In the genomic region with DNA sequence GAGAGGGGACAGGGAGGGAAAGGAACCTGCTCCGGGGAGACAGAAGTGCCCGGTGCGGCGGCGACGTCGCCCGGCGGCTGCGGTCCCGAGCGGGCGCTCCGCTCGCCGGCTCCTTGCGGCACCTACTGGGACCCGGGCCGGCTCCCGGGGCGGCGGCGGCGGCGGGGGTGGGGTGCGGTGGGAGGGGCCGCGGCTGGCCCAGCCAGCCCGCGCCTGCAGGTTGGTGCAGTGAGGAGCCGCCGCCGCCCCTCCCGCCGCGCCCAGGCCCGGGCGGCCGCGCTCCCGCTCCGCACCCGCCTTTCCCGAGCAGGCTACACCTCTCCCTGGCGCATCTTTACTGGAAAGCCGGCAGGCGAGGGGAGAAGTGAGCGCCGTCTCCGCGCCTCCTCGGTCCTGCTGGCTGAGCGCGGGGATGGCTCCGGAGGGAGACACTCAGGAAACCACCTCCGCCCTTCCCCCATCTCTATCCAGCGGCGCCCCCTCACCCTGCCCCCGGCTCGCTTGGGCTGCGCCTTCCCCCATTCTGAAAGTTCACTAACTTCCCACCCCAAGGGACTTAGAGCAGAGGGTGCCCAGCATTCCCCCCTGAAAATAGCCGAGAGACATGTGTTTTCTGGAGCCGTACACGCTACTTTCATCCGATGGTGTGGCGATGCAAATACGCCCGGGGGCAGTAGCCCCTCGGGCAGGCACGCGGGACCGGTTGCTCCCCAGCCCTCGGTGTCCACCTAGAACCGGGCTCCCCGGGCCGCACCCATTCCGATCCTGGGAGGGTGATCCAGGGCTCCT, we compare ENCODE assay signal across 8 cellular contexts. TPM values are rescaled to one million over a fixed set of nuclear protein-coding genes. Genes with fewer than 3 reads are reported as not detected.
DNase-seq lines count a peak whose midpoint lies in the region; ATAC-seq and TF ChIP-seq lines count a peak whose summit lies in the region.

PLD5 (minus strand) TSS at position 127 of the 789 bp plus-strand sequence.

- no peak within 1 kb of the TSS for H3K9ac ChIP-seq in rectal smooth muscle tissue (ENCODE audit: low read length)

- H3K27me3 ChIP-seq in foreskin keratinocyte (no peaks in the 10 kb centered on the region), rectal smooth muscle tissue (ENCODE audit: control insufficient read depth, insufficient read depth, low read length) (peaks cover 3% of the 10 kb centered on the region)

- no peak within 1 kb of the TSS for H3K27ac Mint-ChIP-seq in activated T-cell treated with anti-CD3 and anti-CD28 coated beads, Interleukin-2, amount 50 U/mL, for 24 hours

- peaks cover 13% of the 10 kb centered on the region for H3K4me1 ChIP-seq in foreskin keratinocyte
- no peaks in the 10 kb centered on the region for H3K4me1 ChIP-seq in rectal smooth muscle tissue (ENCODE audit: control insufficient read depth, insufficient read depth, low read length)

- H3K36me3 Mint-ChIP-seq in activated T-cell treated with anti-CD3 and anti-CD28 coated beads, Interleukin-2, amount 50 U/mL, for 24 hours (ENCODE audit: low read depth) = no peaks in the 10 kb centered on the region

- H3K4me1 Mint-ChIP-seq in activated T-cell treated with anti-CD3 and anti-CD28 coated beads, Interleukin-2, amount 50 U/mL, for 24 hours (ENCODE audit: low read depth) = peaks cover 11% of the 10 kb centered on the region

- TF ChIP-seq CTCF in foreskin keratinocyte (conservative IDR thresholded peaks at IDR 0.05) = peak; percentile 6

- peak; percentile 45 for ATAC-seq in SK-N-SH treated with all-trans-retinoic acid at 6 μM for 48 hours
- peak; percentile 60 for ATAC-seq in foreskin keratinocyte
- ATAC-seq in HG03521 (IDR thresholded peaks at IDR 0.05; ENCODE audit: unreplicated experiment) = no peak

- H3K27me3 Mint-ChIP-seq in activated T-cell treated with anti-CD3 and anti-CD28 coated beads, Interleukin-2, amount 50 U/mL, for 24 hours = peaks cover 78% of the 10 kb centered on the region

- peak within 1 kb of the TSS; percentile 43 for H3K4me3 Mint-ChIP-seq in activated T-cell treated with anti-CD3 and anti-CD28 coated beads, Interleukin-2, amount 50 U/mL, for 24 hours

- H3K36me3 ChIP-seq in rectal smooth muscle tissue (ENCODE audit: control insufficient read depth, insufficient read depth, low read length) = no peaks in the 10 kb centered on the region

- no peak for DNase-seq in activated T-cell treated with anti-CD3 and anti-CD28 coated beads, Interleukin-2, amount 50 U/mL, for 24 hours
- DNase-seq in activated T-cell treated with anti-CD3 and anti-CD28 coated beads, Interleukin-2, amount 50 U/mL, for 48 hours = no peak
- DNase-seq in foreskin keratinocyte (peak in 1 of 2 donors; percentile 36), ureter (ENCODE audit: low spot score) (no peak)
- no peak for DNase-seq in stimulated activated CD4-positive, alpha-beta T cell treated with anti-CD3 and anti-CD28 coated beads, Interleukin-4, amount 100 ng/mL, for 4 hours

- peak within 1 kb of the TSS; percentile 83 for H3K27ac ChIP-seq in foreskin keratinocyte
- no peak within 1 kb of the TSS for H3K27ac ChIP-seq in rectal smooth muscle tissue (ENCODE audit: low read depth, low read length)

- H3K4me3 ChIP-seq in rectal smooth muscle tissue (ENCODE audit: low read length) = peak within 1 kb of the TSS; percentile 41

- no peaks in the 10 kb centered on the region for H3K9me3 Mint-ChIP-seq in activated T-cell treated with anti-CD3 and anti-CD28 coated beads, Interleukin-2, amount 50 U/mL, for 24 hours

TF ChIP-seq in SK-N-SH treated with all-trans-retinoic acid at 6 μM for 48 hours, 23 proteins besides CTCF, POLR2A, EP300 and RAD21:
- TF ChIP-seq, protein P1, sequence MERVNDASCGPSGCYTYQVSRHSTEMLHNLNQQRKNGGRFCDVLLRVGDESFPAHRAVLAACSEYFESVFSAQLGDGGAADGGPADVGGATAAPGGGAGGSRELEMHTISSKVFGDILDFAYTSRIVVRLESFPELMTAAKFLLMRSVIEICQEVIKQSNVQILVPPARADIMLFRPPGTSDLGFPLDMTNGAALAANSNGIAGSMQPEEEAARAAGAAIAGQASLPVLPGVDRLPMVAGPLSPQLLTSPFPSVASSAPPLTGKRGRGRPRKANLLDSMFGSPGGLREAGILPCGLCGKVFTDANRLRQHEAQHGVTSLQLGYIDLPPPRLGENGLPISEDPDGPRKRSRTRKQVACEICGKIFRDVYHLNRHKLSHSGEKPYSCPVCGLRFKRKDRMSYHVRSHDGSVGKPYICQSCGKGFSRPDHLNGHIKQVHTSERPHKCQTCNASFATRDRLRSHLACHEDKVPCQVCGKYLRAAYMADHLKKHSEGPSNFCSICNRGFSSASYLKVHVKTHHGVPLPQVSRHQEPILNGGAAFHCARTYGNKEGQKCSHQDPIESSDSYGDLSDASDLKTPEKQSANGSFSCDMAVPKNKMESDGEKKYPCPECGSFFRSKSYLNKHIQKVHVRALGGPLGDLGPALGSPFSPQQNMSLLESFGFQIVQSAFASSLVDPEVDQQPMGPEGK (CRISPR knock-in tag; IDR thresholded peaks at IDR 0.05; ENCODE audit: borderline replicate concordance) = no peak
- TF ChIP-seq TCF4 (CRISPR knock-in tag; IDR thresholded peaks at IDR 0.05; ENCODE audit: borderline replicate concordance) (no peak), ZNF565 (CRISPR knock-in tag; conservative IDR thresholded peaks at IDR 0.05; ENCODE audit: low read depth) (no peak), CSDC2 (CRISPR knock-in tag; IDR thresholded peaks at IDR 0.05) (no peak), ISL1 (CRISPR knock-in tag; IDR thresholded peaks at IDR 0.05) (no peak), ZFP30 (CRISPR knock-in tag; IDR thresholded peaks at IDR 0.05) (no peak), CREB5 (CRISPR knock-in tag; IDR thresholded peaks at IDR 0.05; ENCODE audit: low read depth) (no peak)
- TF ChIP-seq, protein P2, sequence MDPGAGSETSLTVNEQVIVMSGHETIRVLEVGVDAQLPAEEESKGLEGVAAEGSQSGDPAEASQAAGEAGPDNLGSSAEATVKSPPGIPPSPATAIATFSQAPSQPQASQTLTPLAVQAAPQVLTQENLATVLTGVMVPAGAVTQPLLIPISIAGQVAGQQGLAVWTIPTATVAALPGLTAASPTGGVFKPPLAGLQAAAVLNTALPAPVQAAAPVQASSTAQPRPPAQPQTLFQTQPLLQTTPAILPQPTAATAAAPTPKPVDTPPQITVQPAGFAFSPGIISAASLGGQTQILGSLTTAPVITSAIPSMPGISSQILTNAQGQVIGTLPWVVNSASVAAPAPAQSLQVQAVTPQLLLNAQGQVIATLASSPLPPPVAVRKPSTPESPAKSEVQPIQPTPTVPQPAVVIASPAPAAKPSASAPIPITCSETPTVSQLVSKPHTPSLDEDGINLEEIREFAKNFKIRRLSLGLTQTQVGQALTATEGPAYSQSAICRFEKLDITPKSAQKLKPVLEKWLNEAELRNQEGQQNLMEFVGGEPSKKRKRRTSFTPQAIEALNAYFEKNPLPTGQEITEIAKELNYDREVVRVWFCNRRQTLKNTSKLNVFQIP (CRISPR knock-in tag; IDR thresholded peaks at IDR 0.05; ENCODE audit: borderline replicate concordance, low read depth) = no peak
- TF ChIP-seq, protein P3, sequence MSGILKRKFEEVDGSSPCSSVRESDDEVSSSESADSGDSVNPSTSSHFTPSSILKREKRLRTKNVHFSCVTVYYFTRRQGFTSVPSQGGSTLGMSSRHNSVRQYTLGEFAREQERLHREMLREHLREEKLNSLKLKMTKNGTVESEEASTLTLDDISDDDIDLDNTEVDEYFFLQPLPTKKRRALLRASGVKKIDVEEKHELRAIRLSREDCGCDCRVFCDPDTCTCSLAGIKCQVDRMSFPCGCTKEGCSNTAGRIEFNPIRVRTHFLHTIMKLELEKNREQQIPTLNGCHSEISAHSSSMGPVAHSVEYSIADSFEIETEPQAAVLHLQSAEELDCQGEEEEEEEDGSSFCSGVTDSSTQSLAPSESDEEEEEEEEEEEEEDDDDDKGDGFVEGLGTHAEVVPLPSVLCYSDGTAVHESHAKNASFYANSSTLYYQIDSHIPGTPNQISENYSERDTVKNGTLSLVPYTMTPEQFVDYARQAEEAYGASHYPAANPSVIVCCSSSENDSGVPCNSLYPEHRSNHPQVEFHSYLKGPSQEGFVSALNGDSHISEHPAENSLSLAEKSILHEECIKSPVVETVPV (CRISPR knock-in tag; IDR thresholded peaks at IDR 0.05) = no peak

RNA-seq across cellular contexts. Expression of gene PLD5, which starts in this region (rescaled TPM):
- total RNA-seq in foreskin keratinocyte = 7.3 and 8.0 TPM in 2 replicates
- polyA plus RNA-seq in foreskin keratinocyte = 4.2 and 5.0 TPM in 2 replicates
- total RNA-seq in ureter = 0.13 TPM
